In the genomic region with DNA sequence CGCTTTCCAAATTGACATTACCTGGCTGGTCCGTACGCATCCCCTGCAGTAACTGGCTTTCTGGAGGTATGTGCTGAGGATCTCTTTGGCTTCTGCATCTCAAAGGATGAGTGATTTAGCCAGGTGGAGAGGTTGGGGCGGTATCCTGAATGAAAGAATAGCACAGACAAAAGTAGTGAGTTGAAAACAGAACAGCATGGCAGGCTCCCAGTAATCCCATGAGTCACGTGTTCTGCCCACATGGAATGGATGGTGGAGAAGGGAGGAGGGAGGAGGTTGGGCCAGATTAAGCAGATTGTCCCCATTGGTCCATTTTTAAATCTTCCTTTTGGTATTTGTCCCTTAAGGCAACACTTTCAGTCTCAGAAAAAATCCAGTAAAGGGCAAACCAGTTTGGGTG, we compare ENCODE assay signal across 30 cellular contexts.
"Had no signal": no experiment of that assay in that cellular context is flagged by ENCODE, and none has a peak within 500 bp of the region (broad histone marks: within the 10 kb centered on the region; RNA-seq: fewer than 3 reads in every experiment).

No MANE protein-coding gene starts in this region.

- H3K27me3 Mint-ChIP-seq: activated CD4-positive, alpha-beta T cell treated with anti-CD3 and anti-CD28 coated beads for 36 hours; activated CD8-positive, alpha-beta memory T cell treated with anti-CD3 and anti-CD28 coated beads, Interleukin-2, amount 10 ng/mL, durations not matched to agents 7 days and 5 days; activated naive CD4-positive, alpha-beta T cell treated with anti-CD3 and anti-CD28 coated beads, Interleukin-2, amount 50 U/mL, for 24 hours; activated naive CD8-positive, alpha-beta T cell treated with anti-CD3 and anti-CD28 coated beads, Interleukin-2, amount 50 U/mL, for 24 hours; dendritic cell treated with granulocyte-macrophage colony-stimulating factor and Interleukin-4, amounts not matched to agents 40 ng/mL and 50 ng/mL, for 4 days; naive thymus-derived CD4-positive, alpha-beta T cell; stimulated activated naive CD8-positive, alpha-beta T cell treated with anti-CD3 and anti-CD28 coated beads, Interleukin-15, Interleukin-2, amounts not matched to agents 100 ng/mL and 50 ng/mL, for 24 hours; type B pancreatic cell had no signal

- H2AFZ ChIP-seq: parathyroid adenoma had no signal

- FAIRE-seq: kidney, small intestine had no signal

- H3K36me3 ChIP-seq: esophagus muscularis mucosa, heart right ventricle, sigmoid colon, uterus had no signal

- H3K27me3 ChIP-seq: esophagus muscularis mucosa, foreskin keratinocyte, heart right ventricle, sigmoid colon, uterus had no signal

- DNase-seq: activated CD4-positive, alpha-beta T cell treated with anti-CD3 and anti-CD28 coated beads for 36 hours; activated CD4-positive, CD25-positive, alpha-beta regulatory T cell; activated CD8-positive, alpha-beta memory T cell treated with anti-CD3 and anti-CD28 coated beads, Interleukin-2, amount 10 ng/mL, durations not matched to agents 7 days and 5 days; activated CD8-positive, alpha-beta T cell treated with anti-CD3 and anti-CD28 coated beads, Interleukin-2, amount 10 ng/mL, durations not matched to agents 7 days and 5 days; activated naive CD8-positive, alpha-beta T cell treated with anti-CD3 and anti-CD28 coated beads, Interleukin-2, amount 50 U/mL, for 24 hours; activated T-cell treated with anti-CD3 and anti-CD28 coated beads, Interleukin-2, amount 50 U/mL, for 48 hours; amygdala; foreskin keratinocyte; heart right ventricle; immature natural killer cell; kidney; left colon; mammary epithelial cell; midbrain; naive thymus-derived CD4-positive, alpha-beta T cell; nucleus accumbens; psoas muscle; sigmoid colon; small intestine; stimulated activated CD4-positive, alpha-beta T cell treated with anti-CD3 and anti-CD28 coated beads, Interleukin-4, amount 100 ng/mL, for 24 hours; uterus had no signal

- H3K27ac Mint-ChIP-seq: activated CD4-positive, alpha-beta T cell treated with anti-CD3 and anti-CD28 coated beads for 36 hours; activated CD8-positive, alpha-beta memory T cell treated with anti-CD3 and anti-CD28 coated beads, Interleukin-2, amount 10 ng/mL, durations not matched to agents 7 days and 5 days; activated CD8-positive, alpha-beta T cell treated with anti-CD3 and anti-CD28 coated beads, Interleukin-2, amount 10 ng/mL, durations not matched to agents 7 days and 5 days; activated naive CD4-positive, alpha-beta T cell treated with anti-CD3 and anti-CD28 coated beads, Interleukin-2, amount 50 U/mL, for 24 hours; activated naive CD8-positive, alpha-beta T cell treated with anti-CD3 and anti-CD28 coated beads, Interleukin-2, amount 50 U/mL, for 24 hours; activated T-helper 2 cell treated with anti-CD3 and anti-CD28 coated beads, Interferon-gamma antibody, Interleukin-2, Interleukin-4, amounts not matched to agents 10 μg/mL and 5 μg/mL and 100 μg/mL, durations not matched to agents 14 hours and 24 hours and 36 hours; dendritic cell treated with granulocyte-macrophage colony-stimulating factor and Interleukin-4, amounts not matched to agents 40 ng/mL and 50 ng/mL, for 4 days; immature natural killer cell; naive thymus-derived CD4-positive, alpha-beta T cell; stimulated activated effector memory CD8-positive, alpha-beta T cell treated with anti-CD3 and anti-CD28 coated beads, Interleukin-12 subunit alpha, Interleukin-12 subunit beta, amount 100 ng/mL, for 72 hours; stimulated activated naive CD8-positive, alpha-beta T cell treated with anti-CD3 and anti-CD28 coated beads, Interleukin-15, Interleukin-2, amounts not matched to agents 100 ng/mL and 50 ng/mL, for 24 hours; T-helper 2 cell treated with Interferon-gamma antibody and Interleukin-4, amounts not matched to agents 5 μg/mL and 100 μg/mL, for 36 hours; type B pancreatic cell had no signal

- H3K9me3 ChIP-seq: esophagus muscularis mucosa, heart right ventricle, psoas muscle, sigmoid colon, uterus had no signal

- H3K4me1 ChIP-seq: foreskin keratinocyte, heart right ventricle, parathyroid adenoma, psoas muscle, uterus had no signal

- H3K4me3 ChIP-seq: esophagus muscularis mucosa, heart right ventricle, psoas muscle, sigmoid colon, uterus had no signal

- H3K79me2 ChIP-seq: parathyroid adenoma had no signal

- H3K9ac ChIP-seq: parathyroid adenoma had no signal

- H3K4me1 Mint-ChIP-seq: activated CD4-positive, alpha-beta T cell treated with anti-CD3 and anti-CD28 coated beads for 36 hours; activated CD8-positive, alpha-beta memory T cell treated with anti-CD3 and anti-CD28 coated beads, Interleukin-2, amount 10 ng/mL, durations not matched to agents 7 days and 5 days; activated naive CD4-positive, alpha-beta T cell treated with anti-CD3 and anti-CD28 coated beads, Interleukin-2, amount 50 U/mL, for 24 hours; activated naive CD8-positive, alpha-beta T cell treated with anti-CD3 and anti-CD28 coated beads, Interleukin-2, amount 50 U/mL, for 24 hours; immature natural killer cell; naive thymus-derived CD4-positive, alpha-beta T cell; stimulated activated effector memory CD8-positive, alpha-beta T cell treated with anti-CD3 and anti-CD28 coated beads, Interleukin-12 subunit alpha, Interleukin-12 subunit beta, amount 100 ng/mL, for 72 hours had no signal

- ATAC-seq: activated CD4-positive, alpha-beta T cell treated with anti-CD3 and anti-CD28 coated beads for 36 hours; activated CD8-positive, alpha-beta memory T cell treated with anti-CD3 and anti-CD28 coated beads, Interleukin-2, amount 10 ng/mL, durations not matched to agents 7 days and 5 days; activated CD8-positive, alpha-beta T cell treated with anti-CD3 and anti-CD28 coated beads, Interleukin-2, amount 10 ng/mL, durations not matched to agents 7 days and 5 days; activated naive CD8-positive, alpha-beta T cell treated with anti-CD3 and anti-CD28 coated beads, Interleukin-2, amount 50 U/mL, for 24 hours; foreskin keratinocyte; heart right ventricle; left colon; naive thymus-derived CD4-positive, alpha-beta T cell; psoas muscle; stimulated activated effector memory CD8-positive, alpha-beta T cell treated with anti-CD3 and anti-CD28 coated beads, Interleukin-12 subunit alpha, Interleukin-12 subunit beta, amount 100 ng/mL, for 72 hours had no signal

- H3K4me3 Mint-ChIP-seq: activated CD4-positive, alpha-beta T cell treated with anti-CD3 and anti-CD28 coated beads for 36 hours; activated CD8-positive, alpha-beta memory T cell treated with anti-CD3 and anti-CD28 coated beads, Interleukin-2, amount 10 ng/mL, durations not matched to agents 7 days and 5 days; activated CD8-positive, alpha-beta T cell treated with anti-CD3 and anti-CD28 coated beads, Interleukin-2, amount 10 ng/mL, durations not matched to agents 7 days and 5 days; activated naive CD4-positive, alpha-beta T cell treated with anti-CD3 and anti-CD28 coated beads, Interleukin-2, amount 50 U/mL, for 24 hours; activated naive CD8-positive, alpha-beta T cell treated with anti-CD3 and anti-CD28 coated beads, Interleukin-2, amount 50 U/mL, for 24 hours; dendritic cell treated with granulocyte-macrophage colony-stimulating factor and Interleukin-4, amounts not matched to agents 40 ng/mL and 50 ng/mL, for 4 days; immature natural killer cell; naive thymus-derived CD4-positive, alpha-beta T cell; stimulated activated effector memory CD8-positive, alpha-beta T cell treated with anti-CD3 and anti-CD28 coated beads, Interleukin-12 subunit alpha, Interleukin-12 subunit beta, amount 100 ng/mL, for 72 hours; stimulated activated naive CD8-positive, alpha-beta T cell treated with anti-CD3 and anti-CD28 coated beads, Interleukin-15, Interleukin-2, amounts not matched to agents 100 ng/mL and 50 ng/mL, for 24 hours; T-helper 2 cell treated with Interferon-gamma antibody and Interleukin-4, amounts not matched to agents 5 μg/mL and 100 μg/mL, for 36 hours; type B pancreatic cell had no signal

- H3K27ac ChIP-seq: esophagus muscularis mucosa, foreskin keratinocyte, heart right ventricle, parathyroid adenoma, psoas muscle, sigmoid colon, uterus had no signal

- H3K9me3 Mint-ChIP-seq: activated naive CD4-positive, alpha-beta T cell treated with anti-CD3 and anti-CD28 coated beads, Interleukin-2, amount 50 U/mL, for 24 hours; activated T-helper 2 cell treated with anti-CD3 and anti-CD28 coated beads, Interferon-gamma antibody, Interleukin-2, Interleukin-4, amounts not matched to agents 10 μg/mL and 5 μg/mL and 100 μg/mL, durations not matched to agents 14 hours and 24 hours and 36 hours; immature natural killer cell; stimulated activated effector memory CD8-positive, alpha-beta T cell treated with anti-CD3 and anti-CD28 coated beads, Interleukin-12 subunit alpha, Interleukin-12 subunit beta, amount 100 ng/mL, for 72 hours; T-helper 2 cell treated with Interferon-gamma antibody and Interleukin-4, amounts not matched to agents 5 μg/mL and 100 μg/mL, for 36 hours; type B pancreatic cell had no signal
